ENCODE assay signal across 8 cellular contexts in genomic region chr4:146522098-146522861, GRCh38. TPM values are rescaled to one million over a fixed set of nuclear protein-coding genes. Genes with fewer than 3 reads are reported as not detected.
A peak's percentile ranks its signal among the peaks of the same experiment; 100 is the strongest.
DNase-seq lines count a peak whose midpoint lies in the region; ATAC-seq, FAIRE-seq and TF ChIP-seq lines count a peak whose summit lies in the region.

No MANE protein-coding gene starts in this region.

- peaks cover 4% of the 10 kb centered on the region for H3K9me3 Mint-ChIP-seq in astrocyte (ENCODE audit: unreplicated experiment)

- H3K27me3 Mint-ChIP-seq in astrocyte (ENCODE audit: low read depth, unreplicated experiment): no peaks in the 10 kb centered on the region

- peak; percentile 72 for ATAC-seq in HG02763 (IDR thresholded peaks at IDR 0.05; ENCODE audit: unreplicated experiment)
- ATAC-seq in aorta (ENCODE audit: low FRiP score): peak; percentile 99

- no peaks in the 10 kb centered on the region for H3K9me3 ChIP-seq in astrocyte (ENCODE audit: insufficient read depth, low read depth, low read length)
- H3K9me3 ChIP-seq in hepatocyte (ENCODE audit: low read depth): no peaks in the 10 kb centered on the region
- H3K9me3 ChIP-seq in aorta (ENCODE audit: control insufficient read depth, low read length): no peaks in the 10 kb centered on the region

- H3K36me3 Mint-ChIP-seq in astrocyte (ENCODE audit: low read depth, unreplicated experiment): peaks cover 2% of the 10 kb centered on the region

- peak; percentile 60 for TF ChIP-seq POLR2A in GM15510 (IDR thresholded peaks at IDR 0.05; ENCODE audit: borderline replicate concordance, extremely low read depth, insufficient read length)

- H3K9me2 ChIP-seq in hepatocyte (replicated peaks; ENCODE audit: insufficient read depth): no peaks in the 10 kb centered on the region

- H4K20me1 ChIP-seq in astrocyte (ENCODE audit: insufficient read depth, low read length) (peaks cover 10% of the 10 kb centered on the region), hepatocyte (ENCODE audit: insufficient read depth, poor library complexity, severe bottlenecking) (no peaks in the 10 kb centered on the region)

- H3K4me1 ChIP-seq in astrocyte (ENCODE audit: insufficient read depth, low read length) (peaks cover 11% of the 10 kb centered on the region), hepatocyte (ENCODE audit: insufficient read depth) (peaks cover 14% of the 10 kb centered on the region), aorta (ENCODE audit: control insufficient read depth in 1 of 2, insufficient read depth in 2 of 2, low read length in 2 of 2) (no peaks in the 10 kb centered on the region)

- H3K4me2 ChIP-seq in astrocyte (ENCODE audit: low read length) (peak overlapping the region; percentile 100), hepatocyte (peak overlapping the region; percentile 97)

- no peak overlapping the region for H3K4me3 Mint-ChIP-seq in astrocyte (ENCODE audit: unreplicated experiment)

- DNase-seq in NCI-H128 (lab: John Stamatoyannopoulos, UW; ENCODE audit: unreplicated experiment): peak; percentile 6
- peak; percentile 66 to 89 (median 74) for DNase-seq in T-helper 2 cell
- DNase-seq in astrocyte (ENCODE audit: low read depth): peak; percentile 73
- peak; percentile 93 for DNase-seq in hepatocyte (ENCODE audit: low spot score)
- DNase-seq in renal cortical epithelial cell (ENCODE audit: low read depth): peak; percentile 58
- DNase-seq in aorta: peak; percentile 94 to 97

- H3K27ac Mint-ChIP-seq in astrocyte (ENCODE audit: unreplicated experiment): no peak overlapping the region

- H3K27me3 ChIP-seq in astrocyte (ENCODE audit: insufficient read depth, low read length) (no peaks in the 10 kb centered on the region), hepatocyte (no peaks in the 10 kb centered on the region), aorta (ENCODE audit: control insufficient read depth in 1 of 2, insufficient read depth in 2 of 2, low read length in 1 of 2) (no peaks in the 10 kb centered on the region)

- H3K4me3 ChIP-seq in astrocyte (ENCODE audit: insufficient read depth, low read depth, low read length) (peak overlapping the region; percentile 95), hepatocyte (peak overlapping the region; percentile 84), aorta (ENCODE audit: low read length in 2 of 2) (peak overlapping the region; percentile 34 to 99)

- peak overlapping the region; percentile 100 for H2AFZ ChIP-seq in astrocyte (ENCODE audit: low read depth, low read length)
- H2AFZ ChIP-seq in hepatocyte: peak overlapping the region; percentile 99

- no peak for FAIRE-seq in astrocyte (lab: Jason Lieb, UNC)

- H3K79me2 ChIP-seq in astrocyte (ENCODE audit: insufficient read depth, low read length) (peaks cover 38% of the 10 kb centered on the region), hepatocyte (peaks cover 32% of the 10 kb centered on the region)

- TF ChIP-seq CTCF in astrocyte (IDR thresholded peaks at IDR 0.05; ENCODE audit: insufficient read depth, low read depth, low read length) (no peak), hepatocyte (IDR thresholded peaks at IDR 0.05; ENCODE audit: poor library complexity) (no peak)

- H3K36me3 ChIP-seq in astrocyte (ENCODE audit: insufficient read depth, low read length) (no peaks in the 10 kb centered on the region), hepatocyte (replicated peaks; ENCODE audit: insufficient read depth, low read depth) (no peaks in the 10 kb centered on the region), aorta (ENCODE audit: control insufficient read depth in 1 of 2, insufficient read depth in 2 of 2, low read length in 1 of 2) (no peaks in the 10 kb centered on the region)

- under 1% methylated on average over 52 of the region's 62 CpGs for WGBS in hepatocyte (ENCODE audit: low lambda C conversion rate, missing lambda C conversion rate)
- 0 to 1% methylated on average over 62 of the region's 62 CpGs for WGBS in aorta, 2 donors

- peak overlapping the region; percentile 87 for H3K27ac ChIP-seq in astrocyte (ENCODE audit: low read depth, low read length)
- H3K27ac ChIP-seq in hepatocyte: peak overlapping the region; percentile 97
- H3K27ac ChIP-seq in aorta (ENCODE audit: low read depth in 1 of 2, low read length in 2 of 2): no peak overlapping the region

- intact Hi-C loops in aorta (cut with DNase I): loop anchor here in 1 of 2 donors (5.0 kb wide), 1 partner anchor 585 kb away; the partner anchor contains the start of gene ZNF827

- peak overlapping the region; percentile 93 for H3K9ac ChIP-seq in astrocyte (ENCODE audit: low read length)

- peaks cover 2% of the 10 kb centered on the region for H3K4me1 Mint-ChIP-seq in astrocyte (ENCODE audit: low read depth, unreplicated experiment)

RNA-seq across cellular contexts. Expression of gene SLC10A7, which starts 0.5 kb away (rescaled TPM):
- total RNA-seq in astrocyte (8.8 and 8.9 TPM in 2 replicates), hepatocyte (17.0 and 21.2 TPM in 2 replicates), renal cortical epithelial cell (7.3 and 8.7 TPM in 2 replicates), aorta (10 to 100 TPM; 14.6 to 18.8 TPM)
- polyA plus RNA-seq in hepatocyte (8.3 and 9.0 TPM in 2 replicates), aorta (1 to 10 TPM; 3.3 to 6.0 TPM)

Comparison
In these comparisons a context has a peak if more than half of its experiments do, and no peak if none do; other contexts are left out.
1. DNase-seq: peak in every context shown above with its lines; median percentile 96 in aorta; 93 in hepatocyte; 74 in T-helper 2 cell; 73 in astrocyte; 58 in renal cortical epithelial cell; 6 in NCI-H128.
2. H3K27ac ChIP-seq: peak in astrocyte (single experiment) and hepatocyte (single experiment); none in aorta (0 of 2).
3. Peak in every context shown above with its lines, with median percentiles within 50 percentile points of each other: H3K4me3 ChIP-seq.